23 cellular contexts compared by ENCODE assay signal in the genomic region with DNA sequence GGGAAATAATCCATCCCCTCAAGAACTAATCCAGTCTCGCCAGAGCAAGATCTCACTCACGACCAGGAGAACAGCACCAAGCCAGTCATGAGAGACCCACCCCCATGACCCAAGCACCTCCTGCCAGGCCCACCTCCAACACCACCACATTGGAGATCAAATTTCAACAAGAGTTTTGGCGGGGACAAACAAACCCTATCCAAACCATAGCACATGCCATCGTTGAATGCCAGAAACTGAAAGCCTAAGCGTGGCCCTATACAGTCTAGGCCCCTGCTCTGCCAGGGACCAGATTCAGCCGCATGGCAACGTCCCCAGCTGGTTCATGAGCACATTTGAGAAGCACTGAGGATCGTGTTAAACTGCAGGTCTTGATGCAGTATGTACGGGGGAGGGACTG.
"Had no signal": no experiment of that assay in that cellular context is flagged by ENCODE, and none has a peak within 500 bp of the region (broad histone marks: within the 10 kb centered on the region; RNA-seq: fewer than 3 reads in every experiment).

No MANE protein-coding gene starts in this region.

- H3K36me3 Mint-ChIP-seq: activated CD4-positive, alpha-beta memory T cell treated with anti-CD3 and anti-CD28 coated beads for 36 hours had no signal

- ATAC-seq: activated T-cell treated with anti-CD3 and anti-CD28 coated beads, Interleukin-2, amount 50 U/mL, for 4 hours; body of pancreas; T-helper 17 cell had no signal

- H3K27ac Mint-ChIP-seq: activated CD4-positive, alpha-beta memory T cell treated with anti-CD3 and anti-CD28 coated beads for 36 hours; activated CD4-positive, alpha-beta T cell treated with anti-CD3 and anti-CD28 coated beads, Interleukin-2, amount 10 ng/mL, durations not matched to agents 7 days and 5 days; activated naive CD4-positive, alpha-beta T cell treated with anti-CD3 and anti-CD28 coated beads, Interleukin-2, amount 50 U/mL, for 24 hours had no signal

- DNase-seq: activated CD4-positive, alpha-beta memory T cell treated with anti-CD3 and anti-CD28 coated beads for 36 hours; activated CD4-positive, alpha-beta T cell treated with anti-CD3 and anti-CD28 coated beads, Interleukin-2, amount 10 ng/mL, durations not matched to agents 7 days and 5 days; activated CD4-positive, CD25-positive, alpha-beta regulatory T cell; activated CD8-positive, alpha-beta memory T cell treated with anti-CD3 and anti-CD28 coated beads for 24 hours; activated gamma-delta T cell treated with Interleukin-2 at 50 U/mL for 16 hours; activated T-cell treated with anti-CD3 and anti-CD28 coated beads, Interleukin-2, amount 50 U/mL, for 4 hours; aorta; body of pancreas; MM.1S; NCI-H1048; NCI-H146; NCI-H187 treated with DMSO at 0.1 percent for 48 hours; NCI-H2081 treated with DMSO at 0.1 percent for 48 hours; NCI-H226; NCI-H510A; NCI-H69; NK-92 treated with Interleukin-12 subunit alpha and Interleukin-12 subunit beta, amount 100 ng/mL, for 24 hours; Peyer's patch; SHP77; T-helper 17 cell; T-helper 9 cell had no signal

- H3K36me3 ChIP-seq: Peyer's patch had no signal

- H3K4me1 ChIP-seq: body of pancreas, Peyer's patch had no signal

- H3K4me3 ChIP-seq: body of pancreas, Peyer's patch had no signal

- H3K4me3 Mint-ChIP-seq: activated CD4-positive, alpha-beta memory T cell treated with anti-CD3 and anti-CD28 coated beads for 36 hours; activated CD4-positive, alpha-beta T cell treated with anti-CD3 and anti-CD28 coated beads, Interleukin-2, amount 10 ng/mL, durations not matched to agents 7 days and 5 days; activated naive CD4-positive, alpha-beta T cell treated with anti-CD3 and anti-CD28 coated beads, Interleukin-2, amount 50 U/mL, for 24 hours; activated T-cell treated with anti-CD3 and anti-CD28 coated beads, Interleukin-2, amount 50 U/mL, for 4 hours; central memory CD8-positive, alpha-beta T cell; T-helper 17 cell had no signal

- H3K4me1 Mint-ChIP-seq: activated CD4-positive, alpha-beta T cell treated with anti-CD3 and anti-CD28 coated beads, Interleukin-2, amount 10 ng/mL, durations not matched to agents 7 days and 5 days; activated naive CD4-positive, alpha-beta T cell treated with anti-CD3 and anti-CD28 coated beads, Interleukin-2, amount 50 U/mL, for 24 hours; central memory CD8-positive, alpha-beta T cell; T-helper 17 cell had no signal

- H3K27ac ChIP-seq: body of pancreas, Peyer's patch had no signal

- H3K27me3 Mint-ChIP-seq: activated CD4-positive, alpha-beta memory T cell treated with anti-CD3 and anti-CD28 coated beads for 36 hours; activated naive CD4-positive, alpha-beta T cell treated with anti-CD3 and anti-CD28 coated beads, Interleukin-2, amount 50 U/mL, for 24 hours; central memory CD8-positive, alpha-beta T cell; T-helper 17 cell had no signal

- H3K9me3 Mint-ChIP-seq: activated CD4-positive, alpha-beta memory T cell treated with anti-CD3 and anti-CD28 coated beads for 36 hours; activated CD4-positive, alpha-beta T cell treated with anti-CD3 and anti-CD28 coated beads, Interleukin-2, amount 10 ng/mL, durations not matched to agents 7 days and 5 days; activated naive CD4-positive, alpha-beta T cell treated with anti-CD3 and anti-CD28 coated beads, Interleukin-2, amount 50 U/mL, for 24 hours; activated T-cell treated with anti-CD3 and anti-CD28 coated beads, Interleukin-2, amount 50 U/mL, for 4 hours; central memory CD8-positive, alpha-beta T cell had no signal

- H3K9me3 ChIP-seq: body of pancreas, Peyer's patch had no signal

- H3K27me3 ChIP-seq: body of pancreas, Peyer's patch had no signal
